ENCODE assay signal across 8 cellular contexts in the genomic region with DNA sequence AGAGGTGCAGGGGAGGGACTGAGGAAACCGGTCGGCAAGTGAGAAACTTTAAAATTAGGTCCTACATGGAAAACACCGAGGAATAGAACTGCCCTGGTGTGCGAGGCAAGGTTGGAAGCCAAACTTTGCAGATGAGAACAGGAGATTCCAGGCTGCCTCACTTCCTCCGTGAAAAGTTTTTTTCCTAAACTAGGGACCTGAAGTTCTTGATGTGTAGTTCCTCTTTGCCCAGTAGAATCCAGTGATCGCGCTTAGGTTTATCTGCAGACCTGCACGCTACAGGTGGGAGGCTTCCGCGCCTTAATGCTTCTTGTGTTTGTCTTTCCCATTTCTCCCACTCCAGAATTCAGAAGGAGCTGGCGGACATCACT. TPM values are rescaled to one million over a fixed set of nuclear protein-coding genes. Genes with fewer than 3 reads are reported as not detected.
A peak's percentile ranks its signal among the peaks of the same experiment; 100 is the strongest.
DNase-seq lines count a peak whose midpoint lies in the region; ATAC-seq and TF ChIP-seq lines count a peak whose summit lies in the region.

No MANE protein-coding gene starts in this region.

- peaks cover 17% of the 10 kb centered on the region for H4K20me1 ChIP-seq in osteoblast (ENCODE audit: insufficient read depth, low read length)

- H3K27me3 Mint-ChIP-seq in activated T-cell treated with anti-CD3 and anti-CD28 coated beads, Interleukin-2, amount 50 U/mL, for 72 hours (ENCODE audit: low read depth) = no peaks in the 10 kb centered on the region

- POLR2A ChIA-PET in RWPE1 (lab: Yijun Ruan, JAX; ENCODE audit: low non-redundant PET) = no interaction called here

- no peaks in the 10 kb centered on the region for H3K9me3 ChIP-seq in esophagus (ENCODE audit: control insufficient read depth in 2 of 2, insufficient read depth in 1 of 2, low read depth in 1 of 2, low read length in 1 of 2)
- no peaks in the 10 kb centered on the region for H3K9me3 ChIP-seq in osteoblast (ENCODE audit: low read depth, low read length)

- H3K4me3 ChIP-seq in esophagus (ENCODE audit: low read depth in 1 of 2, low read length in 2 of 2) (peak overlapping the region; percentile 83 to 86), osteoblast (ENCODE audit: insufficient read depth, low read length) (peak overlapping the region; percentile 81)

- peaks cover 73% of the 10 kb centered on the region for H3K4me1 Mint-ChIP-seq in activated T-cell treated with anti-CD3 and anti-CD28 coated beads, Interleukin-2, amount 50 U/mL, for 72 hours (ENCODE audit: low read depth)

- DNase-seq in activated T-cell treated with anti-CD3 and anti-CD28 coated beads, Interleukin-2, amount 50 U/mL, for 72 hours = no peak
- no peak for DNase-seq in activated T-cell treated with anti-CD3 and anti-CD28 coated beads, Interleukin-2, amount 50 U/mL, for 48 hours
- DNase-seq in RWPE1 (ENCODE audit: low spot score) (no peak), osteoblast (ENCODE audit: insufficient read length, low spot score, missing footprints) (no peak), DMS153 (lab: John Stamatoyannopoulos, UW) (no peak), mesenteric fat pad (ENCODE audit: low spot score) (no peak)

- peak overlapping the region; percentile 94 for H3K27ac Mint-ChIP-seq in activated T-cell treated with anti-CD3 and anti-CD28 coated beads, Interleukin-2, amount 50 U/mL, for 72 hours

- peak overlapping the region; percentile 91 for H2AFZ ChIP-seq in osteoblast (ENCODE audit: low read length)

- peak overlapping the region; percentile 67 for H3K27ac ChIP-seq in RWPE1
- peak overlapping the region; percentile 79 to 91 for H3K27ac ChIP-seq in esophagus (ENCODE audit: low read depth in 2 of 2, low read length in 1 of 2)
- H3K27ac ChIP-seq in osteoblast (ENCODE audit: low read depth, low read length) = peak overlapping the region; percentile 69

- TF ChIP-seq CTCF in RWPE1 (conservative IDR thresholded peaks at IDR 0.05; ENCODE audit: low read depth) (no peak), osteoblast (IDR thresholded peaks at IDR 0.05; ENCODE audit: extremely low read depth, low read depth, low read length) (no peak)

- no peaks in the 10 kb centered on the region for H3K4me1 ChIP-seq in esophagus (ENCODE audit: control insufficient read depth in 2 of 2, insufficient read depth in 2 of 2, low read length in 1 of 2)
- H3K4me1 ChIP-seq in osteoblast (ENCODE audit: insufficient read depth, low read length) = peaks cover 14% of the 10 kb centered on the region

- H3K36me3 ChIP-seq in esophagus (ENCODE audit: control insufficient read depth in 2 of 2, insufficient read depth in 2 of 2, low read length in 1 of 2) = no peaks in the 10 kb centered on the region
- H3K36me3 ChIP-seq in osteoblast (ENCODE audit: insufficient read depth, low read length) = peaks cover 9% of the 10 kb centered on the region

- H3K79me2 ChIP-seq in osteoblast (ENCODE audit: insufficient read depth, low read length) = peaks cover 65% of the 10 kb centered on the region

- no peaks in the 10 kb centered on the region for H3K27me3 ChIP-seq in esophagus (ENCODE audit: control insufficient read depth in 1 of 2, insufficient read depth in 2 of 2, low read length in 2 of 2)
- no peaks in the 10 kb centered on the region for H3K27me3 ChIP-seq in osteoblast (ENCODE audit: insufficient read depth, low read length)

- CTCF ChIA-PET in RWPE1 (lab: Yijun Ruan, JAX) = interaction anchor here (0.7 kb wide), 2 partner anchors 73 to 391 kb away, joined by 3 to 7 read pairs; no protein-coding TSS in a partner anchor

- peaks cover 15 to 19% of the 10 kb centered on the region in 2 donors for H3K36me3 Mint-ChIP-seq in activated T-cell treated with anti-CD3 and anti-CD28 coated beads, Interleukin-2, amount 50 U/mL, for 72 hours (ENCODE audit: insufficient read depth in 2 of 2)

- peak overlapping the region; percentile 92 to 94 for H3K4me3 Mint-ChIP-seq in activated T-cell treated with anti-CD3 and anti-CD28 coated beads, Interleukin-2, amount 50 U/mL, for 72 hours

- H3K9me3 Mint-ChIP-seq in activated T-cell treated with anti-CD3 and anti-CD28 coated beads, Interleukin-2, amount 50 U/mL, for 72 hours = no peaks in the 10 kb centered on the region

- no peak for ATAC-seq in activated T-cell treated with anti-CD3 and anti-CD28 coated beads, Interleukin-2, amount 50 U/mL, for 72 hours (replicated peaks in 1 of 2)
- no peak for ATAC-seq in GM19467 (IDR thresholded peaks at IDR 0.05; ENCODE audit: unreplicated experiment)

- H3K4me2 ChIP-seq in osteoblast (ENCODE audit: insufficient read depth, low read length) = peak overlapping the region; percentile 98

- WGBS in esophagus, 2 donors = 21 to 30% methylated on average over 11 of the region's 11 CpGs

RNA-seq across cellular contexts. Expression of a gene that starts 5.3 kb away (rescaled TPM):
- total RNA-seq in activated T-cell treated with anti-CD3 and anti-CD28 coated beads, Interleukin-2, amount 50 U/mL, for 72 hours = 10 to 100 TPM; 76.2 to 78.4 TPM
- polyA plus RNA-seq in esophagus = 100 to 1,000 TPM in 1 of 2 donors, 10 to 100 TPM in 1; 86.1 to 102 TPM
- total RNA-seq in osteoblast = 89.0 and 98.1 TPM in 2 replicates
- total RNA-seq in mesenteric fat pad = 93.7 TPM
